ENCODE assay signal across 9 cellular contexts in genomic region chr2:136281281-136282117, GRCh38.
DNase-seq lines count a peak whose midpoint lies in the region; ATAC-seq and TF ChIP-seq lines count a peak whose summit lies in the region.
"Had no signal": no experiment of that assay in that cellular context is flagged by ENCODE, and none has a peak within 500 bp of the region (broad histone marks: within the 10 kb centered on the region; RNA-seq: fewer than 3 reads in every experiment).

No MANE protein-coding gene starts in this region.

- H3K27ac Mint-ChIP-seq in activated naive CD4-positive, alpha-beta T cell treated with anti-CD3 and anti-CD28 coated beads, Interleukin-2, amount 50 U/mL, for 24 hours, result peak overlapping the region; percentile 73
- no peak overlapping the region for H3K27ac Mint-ChIP-seq in WTC11

- no peaks in the 10 kb centered on the region for H3K9me3 Mint-ChIP-seq in activated naive CD4-positive, alpha-beta T cell treated with anti-CD3 and anti-CD28 coated beads, Interleukin-2, amount 50 U/mL, for 24 hours
- no peaks in the 10 kb centered on the region for H3K9me3 Mint-ChIP-seq in WTC11

- H3K27me3 Mint-ChIP-seq in activated naive CD4-positive, alpha-beta T cell treated with anti-CD3 and anti-CD28 coated beads, Interleukin-2, amount 50 U/mL, for 24 hours, result no peaks in the 10 kb centered on the region
- no peaks in the 10 kb centered on the region for H3K27me3 Mint-ChIP-seq in WTC11 (ENCODE audit: low read depth)

- H3K4me3 Mint-ChIP-seq in activated naive CD4-positive, alpha-beta T cell treated with anti-CD3 and anti-CD28 coated beads, Interleukin-2, amount 50 U/mL, for 24 hours, result peak overlapping the region; percentile 6
- no peak overlapping the region for H3K4me3 Mint-ChIP-seq in WTC11

- TF ChIP-seq CTCF in WTC11 (IDR thresholded peaks at IDR 0.05), result no peak

- POLR2A ChIA-PET in HEK293T (lab: Yijun Ruan, JAX) (no interaction called here), WTC11 (lab: Charles Lee) (no interaction called here)

- CTCF ChIA-PET in HEK293T (lab: Yijun Ruan, JAX), result no interaction called here
- CTCF ChIA-PET in WTC11 (lab: Charles Lee), result interaction anchor here (1.5 kb wide), 1 partner anchor 103 kb away, joined by 5 read pairs; no protein-coding TSS in a partner anchor

- peaks cover 40% of the 10 kb centered on the region for H3K4me1 Mint-ChIP-seq in activated naive CD4-positive, alpha-beta T cell treated with anti-CD3 and anti-CD28 coated beads, Interleukin-2, amount 50 U/mL, for 24 hours
- H3K4me1 Mint-ChIP-seq in WTC11, result peaks cover 4% of the 10 kb centered on the region; the same call in 1 of the 2 replicates

- DNase-seq in T-helper 9 cell (peak; percentile 43), D341Med (ENCODE audit: low spot score) (no peak), NCI-H446 treated with DMSO at 0.1 percent for 48 hours (lab: John Stamatoyannopoulos, UW) (no peak), HEK293T (ENCODE audit: extremely low spot score) (no peak), WTC11 (ENCODE audit: low spot score) (no peak)
- peak; percentile 18 to 19 for DNase-seq in stimulated activated CD8-positive, alpha-beta memory T cell treated with anti-CD3 and anti-CD28 coated beads, Interleukin-4, amount 100 ng/mL, for 1 hour (ENCODE audit: low read depth in 2 of 2, low spot score in 1 of 2)
- DNase-seq: NCI-H510A had no signal

- peak; percentile 53 for ATAC-seq in GM19463 (IDR thresholded peaks at IDR 0.05; ENCODE audit: unreplicated experiment)
- ATAC-seq in WTC11, result no peak

- H3K36me3 Mint-ChIP-seq in activated naive CD4-positive, alpha-beta T cell treated with anti-CD3 and anti-CD28 coated beads, Interleukin-2, amount 50 U/mL, for 24 hours, result no peaks in the 10 kb centered on the region
- H3K36me3 Mint-ChIP-seq in WTC11, result no peaks in the 10 kb centered on the region

TF ChIP-seq in HEK293T, 16 proteins besides CTCF, POLR2A, EP300 and RAD21:
- TF ChIP-seq L3MBTL2 (conservative IDR thresholded peaks at IDR 0.05), result no peak
- no peak for TF ChIP-seq CTBP1 (IDR thresholded peaks at IDR 0.05; ENCODE audit: borderline replicate concordance)
- no peak for TF ChIP-seq TARDBP (IDR thresholded peaks at IDR 0.05)

TF ChIP-seq in WTC11, 78 proteins besides CTCF, POLR2A, EP300 and RAD21 (continues in another document):
- TF ChIP-seq USF2 (CRISPR knock-in tag; IDR thresholded peaks at IDR 0.05) (no peak), TP53 (CRISPR knock-in tag; IDR thresholded peaks at IDR 0.05) (no peak), ARID4B (CRISPR knock-in tag; IDR thresholded peaks at IDR 0.05; ENCODE audit: borderline replicate concordance) (no peak), PRDM15 (CRISPR knock-in tag; IDR thresholded peaks at IDR 0.05) (no peak), MXD4 (CRISPR knock-in tag; IDR thresholded peaks at IDR 0.05; ENCODE audit: borderline replicate concordance) (no peak), ZBTB21 (CRISPR knock-in tag; IDR thresholded peaks at IDR 0.05; ENCODE audit: borderline replicate concordance) (no peak), ZNF532 (CRISPR knock-in tag; IDR thresholded peaks at IDR 0.05; ENCODE audit: borderline replicate concordance) (no peak), MYBL2 (CRISPR knock-in tag; IDR thresholded peaks at IDR 0.05) (no peak)

Comparison
In these comparisons a context has a peak if more than half of its experiments do, and no peak if none do; other contexts are left out.
1. DNase-seq: peak in T-helper 9 cell (single experiment) and stimulated activated CD8-positive, alpha-beta memory T cell treated with anti-CD3 and anti-CD28 coated beads, Interleukin-4, amount 100 ng/mL, for 1 hour (2 of 2); none in D341Med (single experiment), NCI-H446 treated with DMSO at 0.1 percent for 48 hours (single experiment), HEK293T (single experiment) and WTC11 (single experiment).